25 cellular contexts compared by ENCODE assay signal in the genomic region with DNA sequence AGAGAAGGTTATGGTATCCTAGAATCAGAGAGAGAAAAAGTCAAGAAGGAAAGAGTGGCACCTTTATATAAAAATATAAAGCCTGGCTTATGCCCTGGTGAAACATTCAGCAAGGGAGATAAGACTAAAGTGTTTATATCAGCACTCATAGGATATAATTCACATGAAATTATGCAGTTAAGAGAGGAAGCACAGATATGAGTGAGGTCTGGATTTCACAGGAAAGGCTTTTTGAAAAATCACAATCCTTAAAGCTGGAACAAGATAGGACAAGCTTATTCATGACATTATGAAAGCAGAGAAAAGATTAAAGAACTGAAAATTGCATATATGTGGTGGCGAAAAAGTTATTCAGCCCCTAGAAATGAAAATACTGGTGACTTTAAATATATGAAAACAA.
"Had no signal": no experiment of that assay in that cellular context is flagged by ENCODE, and none has a peak within 500 bp of the region (broad histone marks: within the 10 kb centered on the region; RNA-seq: fewer than 3 reads in every experiment).

No MANE protein-coding gene starts in this region.

- H3K36me3 ChIP-seq: brain microvascular endothelial cell, Peyer's patch had no signal

- H3K27ac ChIP-seq: brain microvascular endothelial cell, Peyer's patch, RWPE1 had no signal

- ATAC-seq: activated T-helper 17 cell treated with anti-CD3 and anti-CD28 coated beads, Interleukin-2, amount 50 U/mL, for 72 hours; T-cell had no signal

- H3K27me3 ChIP-seq: brain microvascular endothelial cell, Peyer's patch had no signal

- H3K9me3 ChIP-seq: Peyer's patch had no signal

- H3K4me3 ChIP-seq: Peyer's patch had no signal

- H3K4me1 ChIP-seq: Peyer's patch had no signal

- DNase-seq: activated B cell treated with CpG ODN at 0.5 μM for 24 hours; activated CD4-positive, alpha-beta memory T cell treated with anti-CD3 and anti-CD28 coated beads for 36 hours; activated CD4-positive, alpha-beta T cell treated with anti-CD3 and anti-CD28 coated beads for 1 hour; activated CD4-positive, alpha-beta T cell treated with anti-CD3 and anti-CD28 coated beads, Interleukin-2, amount 10 ng/mL, durations not matched to agents 24 days and 14 days; activated CD8-positive, alpha-beta memory T cell treated with anti-CD3 and anti-CD28 coated beads for 24 hours; activated gamma-delta T cell; activated naive CD4-positive, alpha-beta T cell treated with anti-CD3 and anti-CD28 coated beads for 36 hours; activated T-cell treated with anti-CD3 and anti-CD28 coated beads for 4 hours; activated T-cell treated with anti-CD3 and anti-CD28 coated beads, Interleukin-2, amount 50 U/mL, for 48 hours; brain microvascular endothelial cell; KG1; NCI-H1092; NCI-H1417; NCI-H1930; NCI-H2171 treated with DMSO at 0.1 percent for 48 hours; NCI-H345; NCI-H510A treated with DMSO at 0.1 percent for 48 hours; NCI-H69; Peyer's patch; SHP77; T-cell; T-helper 2 cell; T1000 had no signal
